25 cellular contexts compared by ENCODE assay signal in genomic region chr6:168280899-168281245, GRCh38. TPM values are rescaled to one million over a fixed set of nuclear protein-coding genes. Genes with fewer than 3 reads are reported as not detected.
DNase-seq lines count a peak whose midpoint lies in the region; ATAC-seq and TF ChIP-seq lines count a peak whose summit lies in the region.
"Had no signal": no experiment of that assay in that cellular context is flagged by ENCODE, and none has a peak within 500 bp of the region (broad histone marks: within the 10 kb centered on the region; RNA-seq: fewer than 3 reads in every experiment).

No MANE protein-coding gene starts in this region.

- TF ChIP-seq CTCF in upper lobe of right lung (IDR thresholded peaks at IDR 0.05): no peak

- no peak for DNase-seq in activated T-cell treated with anti-CD3 and anti-CD28 coated beads, Interleukin-2, amount 50 U/mL, for 72 hours
- DNase-seq in activated T-cell treated with anti-CD3 and anti-CD28 coated beads for 4 hours (no peak), mesenteric fat pad (ENCODE audit: low spot score) (peak; percentile 73), upper lobe of right lung (no peak), LoVo (ENCODE audit: low spot score) (no peak), NCI-H2196 (lab: John Stamatoyannopoulos, UW; ENCODE audit: unreplicated experiment) (no peak)
- DNase-seq: AML-193, DMS 273 treated with DMSO at 0.1 percent for 48 hours, DND-41, GM23248, IMR-90, Karpas-422, NCI-H1048, NCI-H1436, NCI-H187 treated with DMSO at 0.1 percent for 48 hours, NCI-H226, NCI-H510A treated with DMSO at 0.1 percent for 48 hours had no signal

- peaks cover 21% of the 10 kb centered on the region for H3K27me3 Mint-ChIP-seq in activated T-cell treated with anti-CD3 and anti-CD28 coated beads, Interleukin-2, amount 50 U/mL, for 72 hours (ENCODE audit: low read depth)

- H3K4me3 ChIP-seq in upper lobe of right lung: no peak overlapping the region
- H3K4me3 ChIP-seq: GM23248, HAP-1, Peyer's patch had no signal

- H3K9me3 Mint-ChIP-seq in activated T-cell treated with anti-CD3 and anti-CD28 coated beads, Interleukin-2, amount 50 U/mL, for 72 hours: peaks cover under 1 to 8% of the 10 kb centered on the region in 2 donors

- H3K27me3 ChIP-seq in upper lobe of right lung: no peaks in the 10 kb centered on the region
- H3K27me3 ChIP-seq: Peyer's patch had no signal

- ATAC-seq in activated T-cell treated with anti-CD3 and anti-CD28 coated beads, Interleukin-2, amount 50 U/mL, for 72 hours (replicated peaks in 1 of 2): no peak
- ATAC-seq in esophagus mucosa (peak; percentile 78), upper lobe of right lung (peak; percentile 8), HG02678 (IDR thresholded peaks at IDR 0.05; ENCODE audit: unreplicated experiment) (no peak)
- ATAC-seq: SK-N-SH treated with all-trans-retinoic acid at 6 μM for 48 hours had no signal

- no peaks in the 10 kb centered on the region for H3K36me3 ChIP-seq in upper lobe of right lung
- H3K36me3 ChIP-seq: HAP-1, Peyer's patch had no signal

- no peaks in the 10 kb centered on the region for H3K9me3 ChIP-seq in upper lobe of right lung
- H3K9me3 ChIP-seq: HAP-1, Peyer's patch had no signal

- peak overlapping the region; percentile 72 for H3K27ac Mint-ChIP-seq in activated T-cell treated with anti-CD3 and anti-CD28 coated beads, Interleukin-2, amount 50 U/mL, for 72 hours

- H3K4me1 ChIP-seq in upper lobe of right lung: no peaks in the 10 kb centered on the region
- H3K4me1 ChIP-seq: HAP-1, Peyer's patch had no signal

- no peak overlapping the region for H3K27ac ChIP-seq in upper lobe of right lung
- H3K27ac ChIP-seq: GM23248, Peyer's patch had no signal

- intact Hi-C loops in upper lobe of right lung (cut with DNase I): no loop called here

- peaks cover 2% of the 10 kb centered on the region for H3K4me1 Mint-ChIP-seq in activated T-cell treated with anti-CD3 and anti-CD28 coated beads, Interleukin-2, amount 50 U/mL, for 72 hours (ENCODE audit: low read depth)

- peak overlapping the region in 1 of 2 donors; percentile 61 for H3K4me3 Mint-ChIP-seq in activated T-cell treated with anti-CD3 and anti-CD28 coated beads, Interleukin-2, amount 50 U/mL, for 72 hours

- H3K36me3 Mint-ChIP-seq in activated T-cell treated with anti-CD3 and anti-CD28 coated beads, Interleukin-2, amount 50 U/mL, for 72 hours (ENCODE audit: insufficient read depth in 2 of 2): peaks cover 2 to 4% of the 10 kb centered on the region in 2 donors

RNA-seq across cellular contexts. Expression of gene DACT2, which starts 38.7 kb away (rescaled TPM):
- total RNA-seq in activated T-cell treated with anti-CD3 and anti-CD28 coated beads, Interleukin-2, amount 50 U/mL, for 72 hours: 1 to 10 TPM in 1 of 2 donors, under 1 TPM in 1; 0.14 to 1.3 TPM
- 0.44 TPM for total RNA-seq in esophagus mucosa
- 0.48 TPM for total RNA-seq in mesenteric fat pad
- total RNA-seq in upper lobe of right lung: 2.5 TPM
- total RNA-seq: A172, GM23248, IMR-90, MCF 10A, OCI-LY7 had no signal

Comparison
In these comparisons a context has a peak if more than half of its experiments do, and no peak if none do; other contexts are left out.
1. ATAC-seq: peak in esophagus mucosa (single experiment) and upper lobe of right lung (single experiment); none in activated T-cell treated with anti-CD3 and anti-CD28 coated beads, Interleukin-2, amount 50 U/mL, for 72 hours (0 of 2) and HG02678 (single experiment).